29 cellular contexts compared by ENCODE assay signal in the genomic region with DNA sequence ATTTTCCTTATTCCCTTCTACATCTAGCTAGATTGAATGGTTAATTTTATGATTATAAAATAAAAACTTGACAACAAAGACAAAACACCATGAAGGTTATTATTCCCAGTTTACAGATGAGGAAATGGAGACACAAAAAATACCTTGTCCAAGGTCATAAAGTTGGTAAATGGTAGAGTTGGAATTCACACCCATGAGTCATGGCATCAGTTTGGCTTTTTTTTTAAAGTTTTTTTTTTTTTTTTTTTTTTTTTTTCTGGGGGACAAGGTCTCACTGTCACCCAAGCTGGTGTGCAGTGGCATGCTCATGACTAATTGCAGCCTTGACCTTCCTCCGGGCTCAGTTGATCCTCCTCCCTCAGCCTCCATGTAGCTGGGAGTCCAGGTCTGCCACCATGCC.
"Had no signal": no experiment of that assay in that cellular context is flagged by ENCODE, and none has a peak within 500 bp of the region (broad histone marks: within the 10 kb centered on the region; RNA-seq: fewer than 3 reads in every experiment).

No MANE protein-coding gene starts in this region.

- H3K27me3 ChIP-seq: ascending aorta, cardiac muscle cell had no signal

- DNase-seq: activated B cell treated with CpG ODN at 0.5 μM for 24 hours; activated CD4-positive, alpha-beta memory T cell treated with anti-CD3 and anti-CD28 coated beads for 36 hours; activated CD4-positive, alpha-beta T cell treated with anti-CD3 and anti-CD28 coated beads for 4 hours; activated CD4-positive, alpha-beta T cell treated with anti-CD3 and anti-CD28 coated beads, Interleukin-2, amount 10 ng/mL, durations not matched to agents 24 days and 14 days; activated CD4-positive, alpha-beta T cell treated with anti-CD3 and anti-CD28 coated beads, Interleukin-2, amount 50 U/mL, for 1 hour; activated CD4-positive, alpha-beta T cell treated with anti-CD3 and anti-CD28 coated beads, Interleukin-2, amount 50 U/mL, for 4 hours; activated CD4-positive, CD25-positive, alpha-beta regulatory T cell treated with anti-CD3 and anti-CD28 coated beads, Interleukin-2, amount 50 U/mL, for 72 hours; activated CD8-positive, alpha-beta memory T cell treated with anti-CD3 and anti-CD28 coated beads, Interleukin-2, amount 50 U/mL, for 4 hours; activated CD8-positive, alpha-beta T cell treated with anti-CD3 and anti-CD28 coated beads for 36 hours; activated effector memory CD4-positive, alpha-beta T cell treated with anti-CD3 and anti-CD28 coated beads, Interleukin-2, amount 50 U/mL, for 16 hours; activated gamma-delta T cell treated with Interleukin-2 at 50 U/mL for 16 hours; activated naive CD4-positive, alpha-beta T cell; activated naive CD4-positive, alpha-beta T cell treated with anti-CD3 and anti-CD28 coated beads, Interleukin-2, amount 10 ng/mL, durations not matched to agents 7 days and 5 days; activated naive CD8-positive, alpha-beta T cell treated with anti-CD3 and anti-CD28 coated beads, Interleukin-2, amount 10 ng/mL, durations not matched to agents 7 days and 5 days; activated naive CD8-positive, alpha-beta T cell treated with anti-CD3 and anti-CD28 coated beads, Interleukin-2, amount 50 U/mL, for 24 hours; activated T-cell treated with anti-CD3 and anti-CD28 coated beads for 4 hours; activated T-cell treated with anti-CD3 and anti-CD28 coated beads, Interleukin-2, amount 50 U/mL, for 1 hour; activated T-cell treated with anti-CD3 and anti-CD28 coated beads, Interleukin-2, amount 50 U/mL, for 4 hours; activated T-cell treated with anti-CD3 and anti-CD28 coated beads, Interleukin-2, amount 50 U/mL, for 72 hours; caudate nucleus; cerebellar nuclear complex; T-helper 1 cell; T-helper 2 cell; T-helper 9 cell had no signal

- H3K27ac ChIP-seq: ascending aorta, cardiac muscle cell, VCaP had no signal

- H3K4me1 ChIP-seq: ascending aorta had no signal

- FAIRE-seq: TTC549 had no signal

- H3K9me3 ChIP-seq: ascending aorta had no signal

- ATAC-seq: activated CD8-positive, alpha-beta T cell treated with anti-CD3 and anti-CD28 coated beads for 36 hours; activated naive CD8-positive, alpha-beta T cell treated with anti-CD3 and anti-CD28 coated beads, Interleukin-2, amount 50 U/mL, for 24 hours; activated T-cell treated with anti-CD3 and anti-CD28 coated beads, Interleukin-2, amount 50 U/mL, for 4 hours; activated T-cell treated with anti-CD3 and anti-CD28 coated beads, Interleukin-2, amount 50 U/mL, for 72 hours; activated T-helper 17 cell treated with anti-CD3 and anti-CD28 coated beads, Interleukin-2, amount 50 U/mL, for 72 hours had no signal

- H3K4me3 ChIP-seq: ascending aorta, cardiac muscle cell had no signal
